9 cellular contexts compared by ENCODE assay signal in the genomic region with DNA sequence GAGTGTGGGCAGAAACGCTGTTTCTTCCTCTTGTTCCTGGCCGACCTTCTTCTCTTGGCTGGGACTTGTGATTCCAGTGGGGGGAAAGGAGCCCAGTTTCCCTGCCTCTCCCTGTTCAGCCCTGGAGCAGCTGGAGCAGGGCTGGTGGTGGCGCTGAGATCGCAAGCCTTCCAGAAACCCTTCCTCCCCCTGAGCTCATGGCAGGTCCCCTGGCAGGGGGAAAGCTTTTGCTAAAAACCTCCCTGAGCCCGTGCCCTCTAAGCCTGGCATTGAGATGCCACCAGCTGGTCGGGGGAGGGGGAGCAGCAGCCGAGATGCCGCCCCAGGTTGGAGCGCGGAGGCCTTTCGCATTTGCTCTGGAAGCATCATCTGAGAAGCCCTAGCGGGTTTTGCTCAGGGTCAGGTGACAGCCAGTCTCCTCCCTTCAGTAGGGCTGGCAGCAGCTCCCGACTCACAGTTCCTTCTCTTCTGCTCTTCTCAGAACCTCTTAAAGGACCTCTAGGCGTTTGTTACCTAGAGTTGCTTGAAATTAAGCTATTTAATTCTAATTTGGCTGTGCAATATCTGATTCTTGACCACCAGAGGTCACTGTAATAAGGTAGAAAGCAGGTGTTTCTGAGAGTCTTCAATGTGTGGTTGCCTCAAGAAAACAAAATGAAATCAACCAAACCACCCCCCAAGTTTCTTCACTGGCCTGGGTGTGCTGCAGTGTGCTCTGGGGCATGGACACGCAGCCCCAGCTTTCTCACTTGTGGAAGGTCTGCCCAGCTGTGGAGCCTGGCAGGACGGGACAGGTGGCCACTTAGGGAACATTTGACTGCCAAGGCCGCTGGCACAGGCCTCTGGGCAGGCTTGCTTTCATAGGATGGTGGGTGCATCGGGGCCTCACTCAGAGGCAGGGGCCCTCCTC.
DNase-seq lines count a peak whose midpoint lies in the region; ATAC-seq and TF ChIP-seq lines count a peak whose summit lies in the region.
"Had no signal": no experiment of that assay in that cellular context is flagged by ENCODE, and none has a peak within 500 bp of the region (broad histone marks: within the 10 kb centered on the region; RNA-seq: fewer than 3 reads in every experiment).

No MANE protein-coding gene starts in this region.

- H4K20me1 ChIP-seq in SK-N-SH (ENCODE audit: insufficient read depth), result no peaks in the 10 kb centered on the region
- H4K20me1 ChIP-seq in smooth muscle cell (ENCODE audit: low read depth), result no peaks in the 10 kb centered on the region

- WGBS in SK-N-SH (ENCODE audit: low lambda C conversion rate), result 37% methylated on average over 8 of the region's 18 CpGs
- 73% methylated on average over 18 of the region's 18 CpGs for WGBS in smooth muscle cell (ENCODE audit: low lambda C conversion rate)

- H3F3A ChIP-seq in SK-N-SH (replicated peaks; ENCODE audit: insufficient read depth) (no peaks in the 10 kb centered on the region), smooth muscle cell (ENCODE audit: low read depth) (no peaks in the 10 kb centered on the region)

- TF ChIP-seq CTCF in SK-N-SH (IDR thresholded peaks at IDR 0.05), result peak; percentile 70
- peak; percentile 66 for TF ChIP-seq CTCF in glutamatergic neuron (IDR thresholded peaks at IDR 0.05; ENCODE audit: partially characterized antibody, unreplicated experiment)
- peak; percentile 78 for TF ChIP-seq CTCF in smooth muscle cell (IDR thresholded peaks at IDR 0.05; ENCODE audit: borderline replicate concordance, insufficient read depth, poor library complexity, severe bottlenecking)

- H3K9me3 ChIP-seq in SK-N-SH (no peaks in the 10 kb centered on the region), smooth muscle cell (replicated peaks; ENCODE audit: low read depth) (no peaks in the 10 kb centered on the region)

- no peaks in the 10 kb centered on the region for H3K9me2 ChIP-seq in SK-N-SH

- H3K9ac ChIP-seq in SK-N-SH, result no peak overlapping the region
- H3K9ac ChIP-seq in smooth muscle cell (ENCODE audit: low read depth), result no peak overlapping the region

- H3K79me2 ChIP-seq in SK-N-SH (ENCODE audit: insufficient read depth) (no peaks in the 10 kb centered on the region), smooth muscle cell (ENCODE audit: low read depth) (no peaks in the 10 kb centered on the region)

- TF ChIP-seq RAD21 in SK-N-SH (IDR thresholded peaks at IDR 0.05; ENCODE audit: low read length), result peak; percentile 71

- H3K27me3 Mint-ChIP-seq in glutamatergic neuron (ENCODE audit: unreplicated experiment), result peaks cover 3% of the 10 kb centered on the region

- H3K27ac Mint-ChIP-seq in glutamatergic neuron (ENCODE audit: unreplicated experiment), result no peak overlapping the region
- H3K27ac Mint-ChIP-seq: T-helper 1 cell treated with Interleukin-12 subunit alpha and Interleukin-12 subunit beta and Interleukin-4 antibody, amounts not matched to agents 30 μg/mL and 1 μg/mL, for 36 hours had no signal

- H3K27ac ChIP-seq in SK-N-SH (ENCODE audit: low read depth in 2 of 2, low read length in 1 of 2) (no peak overlapping the region), smooth muscle cell (ENCODE audit: low read depth) (no peak overlapping the region)

- H3K36me3 ChIP-seq in SK-N-SH (replicated peaks in 1 of 2; ENCODE audit: control insufficient read depth in 1 of 2, insufficient read depth in 2 of 2, low read length in 1 of 2), result no peaks in the 10 kb centered on the region
- no peaks in the 10 kb centered on the region for H3K36me3 ChIP-seq in smooth muscle cell (ENCODE audit: low read depth)

- DNase-seq in DMS79 (lab: John Stamatoyannopoulos, UW) (peak; percentile 25), KBM-7 (peak; percentile 32), SK-N-SH (peak; percentile 59), glutamatergic neuron (no peak), smooth muscle cell (lab: John Stamatoyannopoulos, UW; ENCODE audit: unreplicated experiment) (no peak)
- DNase-seq in activated CD4-positive, alpha-beta T cell treated with anti-CD3 and anti-CD28 coated beads, Interleukin-2, amount 50 U/mL, for 48 hours, result no peak

- POLR2A ChIA-PET in SK-N-SH (lab: Yijun Ruan, JAX), result no interaction called here

- TF ChIP-seq EP300 in SK-N-SH (IDR thresholded peaks at IDR 0.05; ENCODE audit: borderline replicate concordance in 1 of 2, low read depth in 1 of 2, low read length in 1 of 2), result no peak

- H3K4me3 ChIP-seq in SK-N-SH (ENCODE audit: low read depth in 2 of 2, low read length in 1 of 2) (no peak overlapping the region), smooth muscle cell (no peak overlapping the region)

- in situ Hi-C loops in KBM-7 (cut with MboI; ENCODE audit: low pct_unique_long_range_greater_than_20kb, low sequenced_read_pairs), result no loop called here

- H3K27me3 ChIP-seq in SK-N-SH (ENCODE audit: insufficient read depth), result no peaks in the 10 kb centered on the region
- H3K27me3 ChIP-seq in smooth muscle cell (ENCODE audit: low read depth), result peaks cover 10% of the 10 kb centered on the region

- no peak overlapping the region for H3K4me3 Mint-ChIP-seq in glutamatergic neuron (ENCODE audit: unreplicated experiment)
- H3K4me3 Mint-ChIP-seq: T-helper 1 cell treated with Interleukin-12 subunit alpha and Interleukin-12 subunit beta and Interleukin-4 antibody, amounts not matched to agents 30 μg/mL and 1 μg/mL, for 36 hours had no signal

- H3K4me1 Mint-ChIP-seq in glutamatergic neuron (ENCODE audit: low read depth, unreplicated experiment), result peaks cover 28% of the 10 kb centered on the region

- H3K4me2 ChIP-seq in SK-N-SH (no peak overlapping the region), smooth muscle cell (no peak overlapping the region)

- H3K36me3 Mint-ChIP-seq in glutamatergic neuron (ENCODE audit: unreplicated experiment), result peaks cover 3% of the 10 kb centered on the region

- CTCF ChIA-PET in SK-N-SH (lab: Yijun Ruan, JAX), result interaction anchor here (0.6 to 4.8 kb wide), 101 partner anchors 8 to 867 kb away, joined by 3 to 71 read pairs (median 4); no protein-coding TSS in a partner anchor

- H3K4me1 ChIP-seq in SK-N-SH (ENCODE audit: control insufficient read depth in 1 of 2, insufficient read depth in 2 of 2, low read depth in 1 of 2, low read length in 1 of 2) (peaks cover 0 to 27% of the 10 kb centered on the region in 2 experiments; a peak in 2 of 4 replicates), smooth muscle cell (ENCODE audit: low read depth) (no peaks in the 10 kb centered on the region)

- no peak for ATAC-seq in GM21381 (IDR thresholded peaks at IDR 0.05; ENCODE audit: unreplicated experiment)
- ATAC-seq in HG02840 (IDR thresholded peaks at IDR 0.05; ENCODE audit: low FRiP score, unreplicated experiment), result no peak

- H2AFZ ChIP-seq in SK-N-SH (ENCODE audit: low read depth), result no peak overlapping the region
- no peak overlapping the region for H2AFZ ChIP-seq in smooth muscle cell (ENCODE audit: low read depth)

- no peaks in the 10 kb centered on the region for H3K9me3 Mint-ChIP-seq in glutamatergic neuron (ENCODE audit: unreplicated experiment)
- H3K9me3 Mint-ChIP-seq: T-helper 1 cell treated with Interleukin-12 subunit alpha and Interleukin-12 subunit beta and Interleukin-4 antibody, amounts not matched to agents 30 μg/mL and 1 μg/mL, for 36 hours had no signal

TF ChIP-seq in SK-N-SH, 30 proteins besides CTCF, POLR2A, EP300 and RAD21:
- TF ChIP-seq FOXM1 (IDR thresholded peaks at IDR 0.05; ENCODE audit: low read depth) (no peak), SMC3 (IDR thresholded peaks at IDR 0.05; ENCODE audit: low read depth, low read length) (peak; percentile 62)

Comparison
In these comparisons a context has a peak if more than half of its experiments do, and no peak if none do; other contexts are left out.
1. DNase-seq: peak in DMS79 (single experiment), KBM-7 (single experiment) and SK-N-SH (single experiment); none in glutamatergic neuron (single experiment), smooth muscle cell (single experiment) and activated CD4-positive, alpha-beta T cell treated with anti-CD3 and anti-CD28 coated beads, Interleukin-2, amount 50 U/mL, for 48 hours (0 of 2).
2. Peak in every context shown above with its lines, with median percentiles within 50 percentile points of each other: CTCF ChIP-seq.